In genomic region chr13:36904219-36904618, GRCh38 we compare ENCODE assay signal across 16 cellular contexts. TPM values are rescaled to one million over a fixed set of nuclear protein-coding genes. Genes with fewer than 3 reads are reported as not detected.
DNase-seq lines count a peak whose midpoint lies in the region; ATAC-seq and TF ChIP-seq lines count a peak whose summit lies in the region.
"Had no signal": no experiment of that assay in that cellular context is flagged by ENCODE, and none has a peak within 500 bp of the region (broad histone marks: within the 10 kb centered on the region; RNA-seq: fewer than 3 reads in every experiment).

No MANE protein-coding gene starts in this region.

- peaks cover 17% of the 10 kb centered on the region for H3K9me3 Mint-ChIP-seq in glutamatergic neuron (ENCODE audit: unreplicated experiment)
- H3K9me3 Mint-ChIP-seq: activated T-cell treated with anti-CD3 and anti-CD28 coated beads, Interleukin-2, amount 50 U/mL, for 24 hours; effector memory CD8-positive, alpha-beta T cell had no signal

- peaks cover 18% of the 10 kb centered on the region for H3K27me3 Mint-ChIP-seq in glutamatergic neuron (ENCODE audit: unreplicated experiment)

- H3K27ac Mint-ChIP-seq in glutamatergic neuron (ENCODE audit: unreplicated experiment) = peak overlapping the region; percentile 97
- H3K27ac Mint-ChIP-seq: activated CD4-positive, alpha-beta T cell treated with anti-CD3 and anti-CD28 coated beads for 36 hours; activated T-cell treated with anti-CD3 and anti-CD28 coated beads, Interleukin-2, amount 50 U/mL, for 24 hours; effector memory CD8-positive, alpha-beta T cell had no signal

- peak overlapping the region; percentile 83 for H3K4me3 Mint-ChIP-seq in glutamatergic neuron (ENCODE audit: unreplicated experiment)
- H3K4me3 Mint-ChIP-seq: activated CD4-positive, alpha-beta T cell treated with anti-CD3 and anti-CD28 coated beads for 36 hours; activated T-cell treated with anti-CD3 and anti-CD28 coated beads, Interleukin-2, amount 50 U/mL, for 24 hours; effector memory CD8-positive, alpha-beta T cell had no signal

- ATAC-seq in GM18907 (IDR thresholded peaks at IDR 0.05; ENCODE audit: unreplicated experiment) = no peak
- no peak for ATAC-seq in HG03469 (IDR thresholded peaks at IDR 0.05; ENCODE audit: unreplicated experiment)
- ATAC-seq: activated CD4-positive, alpha-beta T cell treated with anti-CD3 and anti-CD28 coated beads for 36 hours; effector memory CD8-positive, alpha-beta T cell had no signal

- peaks cover 18% of the 10 kb centered on the region for H3K36me3 Mint-ChIP-seq in glutamatergic neuron (ENCODE audit: unreplicated experiment)

- DNase-seq in DMS 273 treated with DMSO at 0.1 percent for 48 hours (lab: John Stamatoyannopoulos, UW) (peak; percentile 97), NCI-H187 (lab: John Stamatoyannopoulos, UW) (peak; percentile 71 to 89), NCI-H510A (lab: John Stamatoyannopoulos, UW) (peak; percentile 47), glutamatergic neuron (peak; percentile 59), occipital lobe (lab: John Stamatoyannopoulos, UW) (no peak), 8988T (no peak)
- DNase-seq: activated CD4-positive, alpha-beta T cell treated with anti-CD3 and anti-CD28 coated beads for 36 hours; activated T-cell treated with anti-CD3 and anti-CD28 coated beads, Interleukin-2, amount 50 U/mL, for 24 hours; Calu3; central memory CD4-positive, alpha-beta T cell; effector memory CD8-positive, alpha-beta T cell; mammary epithelial cell; stimulated activated CD4-positive, alpha-beta T cell treated with anti-CD3 and anti-CD28 coated beads, Interleukin-4, amount 100 ng/mL, for 4 hours; uterus had no signal

- no peak for TF ChIP-seq CTCF in glutamatergic neuron (IDR thresholded peaks at IDR 0.05; ENCODE audit: partially characterized antibody, unreplicated experiment)

- peaks cover 49% of the 10 kb centered on the region for H3K4me1 Mint-ChIP-seq in glutamatergic neuron (ENCODE audit: low read depth, unreplicated experiment)
- H3K4me1 Mint-ChIP-seq: activated CD4-positive, alpha-beta T cell treated with anti-CD3 and anti-CD28 coated beads for 36 hours had no signal

RNA-seq across cellular contexts. Expression of gene SMAD9, which starts 15.8 kb away (rescaled TPM):
- total RNA-seq in glutamatergic neuron (ENCODE audit: unreplicated experiment) (43.6 TPM), occipital lobe (20.1 TPM)

Comparison
In these comparisons a context has a peak if more than half of its experiments do, and no peak if none do; other contexts are left out.
1. DNase-seq: peak in DMS 273 treated with DMSO at 0.1 percent for 48 hours (single experiment), NCI-H187 (2 of 2), NCI-H510A (single experiment) and glutamatergic neuron (single experiment); none in occipital lobe (single experiment) and 8988T (single experiment).